ENCODE assay signal across 1 cellular context in genomic region chr6:42745083-42745637, GRCh38.
TF ChIP-seq lines count a peak whose summit lies in the region.

No MANE protein-coding gene starts in this region.

TF ChIP-seq in K562, 482 proteins besides CTCF, POLR2A, EP300 and RAD21 (continued from another document and continues in another):
- TF ChIP-seq ZNF518B (CRISPR knock-in tag; IDR thresholded peaks at IDR 0.05) (no peak), FOXJ3 (CRISPR knock-in tag; IDR thresholded peaks at IDR 0.05) (no peak), TSHZ1 (CRISPR knock-in tag; IDR thresholded peaks at IDR 0.05) (no peak), MTA3 (IDR thresholded peaks at IDR 0.05; ENCODE audit: borderline replicate concordance) (no peak), CUX1 (CRISPR knock-in tag; IDR thresholded peaks at IDR 0.05) (no peak), ZBTB9 (CRISPR knock-in tag; IDR thresholded peaks at IDR 0.05) (no peak), EWSR1 (IDR thresholded peaks at IDR 0.05; ENCODE audit: borderline replicate concordance, low read depth, partially characterized antibody) (no peak), KDM4B (IDR thresholded peaks at IDR 0.05; ENCODE audit: borderline replicate concordance in 2 of 2, low read depth in 1 of 2) (no peak), KAT7 (CRISPR knock-in tag; IDR thresholded peaks at IDR 0.05; ENCODE audit: borderline replicate concordance) (no peak), FOXJ2 (tag; IDR thresholded peaks at IDR 0.05) (no peak), CBFB (CRISPR knock-in tag; IDR thresholded peaks at IDR 0.05) (peak; percentile 79; the same call in 1 of the 2 replicates), ZNF583 (CRISPR knock-in tag; IDR thresholded peaks at IDR 0.05) (0 out of 2 replicates have a peak, but pooled peaks have one; percentile 12), MECOM (CRISPR knock-in tag; IDR thresholded peaks at IDR 0.05) (no peak), MLX (CRISPR knock-in tag; conservative IDR thresholded peaks at IDR 0.05) (0 out of 4 replicates have a peak, but pooled peaks of 1 of the 2 experiments have one; percentile 24), HDAC6 (IDR thresholded peaks at IDR 0.05; ENCODE audit: low read depth, low read length) (no peak), SUPT5H (IDR thresholded peaks at IDR 0.05) (no peak), HDAC1 (IDR thresholded peaks at IDR 0.05) (no peak), NCOA6 (IDR thresholded peaks at IDR 0.05) (no peak), HCFC1 (IDR thresholded peaks at IDR 0.05; ENCODE audit: low read depth, low read length) (no peak), E2F6 (IDR thresholded peaks at IDR 0.05; ENCODE audit: borderline replicate concordance in 1 of 2, extremely low read depth in 1 of 2, insufficient read depth in 1 of 2, insufficient read length in 1 of 2, low read depth in 1 of 2, low read length in 1 of 2, poor library complexity in 1 of 2, severe bottlenecking in 1 of 2) (no peak), ZNF311 (CRISPR knock-in tag; IDR thresholded peaks at IDR 0.05) (no peak), ZNF584 (CRISPR knock-in tag; IDR thresholded peaks at IDR 0.05; ENCODE audit: low read depth) (no peak), NUFIP1 (IDR thresholded peaks at IDR 0.05; ENCODE audit: partially characterized antibody) (no peak), ZNF316 (IDR thresholded peaks at IDR 0.05) (no peak), ZNF395 (CRISPR knock-in tag; IDR thresholded peaks at IDR 0.05) (0 out of 2 replicates have a peak, but pooled peaks have one; percentile 42), AFF4 (CRISPR knock-in tag; IDR thresholded peaks at IDR 0.05) (0 out of 2 replicates have a peak, but pooled peaks have one; percentile 8), ZNF143 (CRISPR knock-in tag; IDR thresholded peaks at IDR 0.05) (no peak), TAF1 (IDR thresholded peaks at IDR 0.05; ENCODE audit: control insufficient read depth, extremely low read depth, insufficient read depth, low read length, severe bottlenecking) (peak; percentile 38), U2AF2 (optimal IDR thresholded peaks at IDR 0.05; ENCODE audit: low read depth, low read length) (no peak), CHD1 (IDR thresholded peaks at IDR 0.05; ENCODE audit: low read length) (no peak), ESRRA (IDR thresholded peaks at IDR 0.05; ENCODE audit: borderline replicate concordance, low read depth) (peak; percentile 34; the same call in 1 of the 2 replicates), KLF13 (tag; IDR thresholded peaks at IDR 0.05; ENCODE audit: borderline replicate concordance, low read depth) (no peak), ZNF778 (CRISPR knock-in tag; IDR thresholded peaks at IDR 0.05) (no peak)
